ENCODE assay signal across 8 cellular contexts in genomic region chr17:41785091-41785875, GRCh38. TPM values are rescaled to one million over a fixed set of nuclear protein-coding genes. Genes with fewer than 3 reads are reported as not detected.
A peak's percentile ranks its signal among the peaks of the same experiment; 100 is the strongest.
DNase-seq lines count a peak whose midpoint lies in the region; ATAC-seq and FAIRE-seq lines count a peak whose summit lies in the region.

No MANE protein-coding gene starts in this region.

- H3K9me3 Mint-ChIP-seq in activated T-helper 2 cell treated with anti-CD3 and anti-CD28 coated beads, Interferon-gamma antibody, Interleukin-2, Interleukin-4, amounts not matched to agents 10 μg/mL and 5 μg/mL and 100 μg/mL, durations not matched to agents 14 hours and 24 hours and 36 hours: no peaks in the 10 kb centered on the region

- H3K4me1 ChIP-seq in iPS-15b (ENCODE audit: control insufficient read depth, insufficient read depth, low read length) (peaks cover 15% of the 10 kb centered on the region), small intestine (ENCODE audit: control insufficient read depth in 2 of 2, insufficient read depth in 1 of 2, low read depth in 1 of 2, low read length in 1 of 2) (peaks cover 2 to 3% of the 10 kb centered on the region in 2 donors)

- ATAC-seq in GM18520 (IDR thresholded peaks at IDR 0.05; ENCODE audit: unreplicated experiment): no peak

- peak overlapping the region; percentile 39 for H3K4me3 Mint-ChIP-seq in activated T-helper 2 cell treated with anti-CD3 and anti-CD28 coated beads, Interferon-gamma antibody, Interleukin-2, Interleukin-4, amounts not matched to agents 10 μg/mL and 5 μg/mL and 100 μg/mL, durations not matched to agents 14 hours and 24 hours and 36 hours (ENCODE audit: low read depth)

- H3K4me3 ChIP-seq in iPS-15b (ENCODE audit: low read depth, low read length) (peak overlapping the region; percentile 67), small intestine (ENCODE audit: low read depth in 1 of 2, low read length in 2 of 2) (peak overlapping the region; percentile 75 to 80)

- H3K4me1 Mint-ChIP-seq in activated T-helper 2 cell treated with anti-CD3 and anti-CD28 coated beads, Interferon-gamma antibody, Interleukin-2, Interleukin-4, amounts not matched to agents 10 μg/mL and 5 μg/mL and 100 μg/mL, durations not matched to agents 14 hours and 24 hours and 36 hours (ENCODE audit: low read depth): peaks cover 17% of the 10 kb centered on the region

- H3K36me3 ChIP-seq in iPS-15b (ENCODE audit: control insufficient read depth, insufficient read depth, low read length) (no peaks in the 10 kb centered on the region), small intestine (ENCODE audit: control insufficient read depth in 2 of 2, insufficient read depth in 2 of 2, low read length in 2 of 2) (no peaks in the 10 kb centered on the region)

- H3K27me3 ChIP-seq in iPS-15b (ENCODE audit: control insufficient read depth, insufficient read depth, low read length) (peaks cover 11% of the 10 kb centered on the region), small intestine (ENCODE audit: control insufficient read depth in 2 of 2, insufficient read depth in 2 of 2, low read length in 2 of 2) (no peaks in the 10 kb centered on the region)

- no peaks in the 10 kb centered on the region for H3K9me3 ChIP-seq in iPS-15b (ENCODE audit: control insufficient read depth, insufficient read depth, low read length)
- no peaks in the 10 kb centered on the region for H3K9me3 ChIP-seq in small intestine (ENCODE audit: control insufficient read depth, low read depth)

- no peak for FAIRE-seq in small intestine (lab: Jason Lieb, UNC)
- FAIRE-seq in GM19239 (lab: Jason Lieb, UNC): no peak

- DNase-seq in HT-29 (ENCODE audit: low spot score): peak; percentile 64
- no peak for DNase-seq in activated T-helper 2 cell treated with anti-CD3 and anti-CD28 coated beads, Interferon-gamma antibody, Interleukin-2, Interleukin-4, amounts not matched to agents 10 μg/mL and 5 μg/mL and 100 μg/mL, durations not matched to agents 14 hours and 24 hours and 36 hours (ENCODE audit: low spot score)
- peak; percentile 43 for DNase-seq in small intestine
- no peak for DNase-seq in NCI-H1694 treated with DMSO at 0.1 percent for 48 hours (lab: John Stamatoyannopoulos, UW)
- no peak for DNase-seq in GM19239 (ENCODE audit: insufficient read length, low spot score)
- DNase-seq in germinal center (ENCODE audit: low spot score): no peak

- H3K27ac Mint-ChIP-seq in activated T-helper 2 cell treated with anti-CD3 and anti-CD28 coated beads, Interferon-gamma antibody, Interleukin-2, Interleukin-4, amounts not matched to agents 10 μg/mL and 5 μg/mL and 100 μg/mL, durations not matched to agents 14 hours and 24 hours and 36 hours: no peak overlapping the region

- peaks cover 34% of the 10 kb centered on the region for H3K27me3 Mint-ChIP-seq in activated T-helper 2 cell treated with anti-CD3 and anti-CD28 coated beads, Interferon-gamma antibody, Interleukin-2, Interleukin-4, amounts not matched to agents 10 μg/mL and 5 μg/mL and 100 μg/mL, durations not matched to agents 14 hours and 24 hours and 36 hours (ENCODE audit: low read depth)

- no peaks in the 10 kb centered on the region for H3K36me3 Mint-ChIP-seq in activated T-helper 2 cell treated with anti-CD3 and anti-CD28 coated beads, Interferon-gamma antibody, Interleukin-2, Interleukin-4, amounts not matched to agents 10 μg/mL and 5 μg/mL and 100 μg/mL, durations not matched to agents 14 hours and 24 hours and 36 hours (ENCODE audit: low read depth)

- H3K27ac ChIP-seq in small intestine (ENCODE audit: low read depth in 1 of 2, low read length in 1 of 2): peak overlapping the region; percentile 98 to 100

- H3K9ac ChIP-seq in iPS-15b (ENCODE audit: low read depth, low read length): peak overlapping the region; percentile 60

- intact Hi-C loops in activated T-helper 2 cell treated with anti-CD3 and anti-CD28 coated beads, Interferon-gamma antibody, Interleukin-2, Interleukin-4, amounts not matched to agents 10 μg/mL and 5 μg/mL and 100 μg/mL, durations not matched to agents 14 hours and 24 hours and 36 hours (cut with micrococcal nuclease): no loop called here

- 4 to 9% (median 7%) methylated on average over 13 to 14 of the region's 14 CpGs for WGBS in small intestine, 3 donors

RNA-seq across cellular contexts. Expression of gene JUP, which starts 1.2 kb away (rescaled TPM):
- total RNA-seq in HT-29 (2014; rRNA removed; shearing (Covaris generic)): 477 and 498 TPM in 2 replicates
- 0.78 and 1.3 TPM in 2 replicates for total RNA-seq in activated T-helper 2 cell treated with anti-CD3 and anti-CD28 coated beads, Interferon-gamma antibody, Interleukin-2, Interleukin-4, amounts not matched to agents 10 μg/mL and 5 μg/mL and 100 μg/mL, durations not matched to agents 14 hours and 24 hours and 36 hours
- polyA plus RNA-seq in small intestine: 100 to 1,000 TPM; 122 to 316 (median 302) TPM

RNA-seq across cellular contexts. Expression of gene P3H4, which starts 26.5 kb away (rescaled TPM):
- total RNA-seq in HT-29 (2014; rRNA removed; shearing (Covaris generic)): 45.2 and 54.7 TPM in 2 replicates
- total RNA-seq in activated T-helper 2 cell treated with anti-CD3 and anti-CD28 coated beads, Interferon-gamma antibody, Interleukin-2, Interleukin-4, amounts not matched to agents 10 μg/mL and 5 μg/mL and 100 μg/mL, durations not matched to agents 14 hours and 24 hours and 36 hours: 7.8 and 8.6 TPM in 2 replicates
- polyA plus RNA-seq in small intestine: 10 to 100 TPM in 1 of 3 donors, 1 to 10 TPM in 2; 6.5 to 12.7 (median 9.7) TPM

RNA-seq across cellular contexts. Expression of gene FKBP10, which starts 27.5 kb away (rescaled TPM):
- 52.4 and 68.0 TPM in 2 replicates for total RNA-seq in HT-29 (2014; rRNA removed; shearing (Covaris generic))
- 1.3 and 1.4 TPM in 2 replicates for total RNA-seq in activated T-helper 2 cell treated with anti-CD3 and anti-CD28 coated beads, Interferon-gamma antibody, Interleukin-2, Interleukin-4, amounts not matched to agents 10 μg/mL and 5 μg/mL and 100 μg/mL, durations not matched to agents 14 hours and 24 hours and 36 hours
- 10 to 100 TPM in 1 of 3 donors, 1 to 10 TPM in 1, under 1 TPM in 1; 0.67 to 13.9 (median 3.5) TPM for polyA plus RNA-seq in small intestine

RNA-seq across cellular contexts. Expression of gene NT5C3B, which starts 50.7 kb away (rescaled TPM):
- 35.8 and 39.0 TPM in 2 replicates for total RNA-seq in HT-29 (2014; rRNA removed; shearing (Covaris generic))
- 59.9 and 62.0 TPM in 2 replicates for total RNA-seq in activated T-helper 2 cell treated with anti-CD3 and anti-CD28 coated beads, Interferon-gamma antibody, Interleukin-2, Interleukin-4, amounts not matched to agents 10 μg/mL and 5 μg/mL and 100 μg/mL, durations not matched to agents 14 hours and 24 hours and 36 hours
- 10 to 100 TPM; 10.5 to 36.0 (median 21.3) TPM for polyA plus RNA-seq in small intestine

RNA-seq across cellular contexts. Expression of gene HAP1, which starts 50.8 kb away (rescaled TPM):
- total RNA-seq in HT-29 (2014; rRNA removed; shearing (Covaris generic)): not detected in 2 replicates
- total RNA-seq in activated T-helper 2 cell treated with anti-CD3 and anti-CD28 coated beads, Interferon-gamma antibody, Interleukin-2, Interleukin-4, amounts not matched to agents 10 μg/mL and 5 μg/mL and 100 μg/mL, durations not matched to agents 14 hours and 24 hours and 36 hours: 0.11 and 0.23 TPM in 2 replicates
- under 1 TPM; 0.22 to 0.40 (median 0.27) TPM for polyA plus RNA-seq in small intestine

Comparison
In these comparisons a context has a peak if more than half of its experiments do, and no peak if none do; other contexts are left out.
1. DNase-seq: peak in HT-29 (single experiment) and small intestine (single experiment); none in activated T-helper 2 cell treated with anti-CD3 and anti-CD28 coated beads, Interferon-gamma antibody, Interleukin-2, Interleukin-4, amounts not matched to agents 10 μg/mL and 5 μg/mL and 100 μg/mL, durations not matched to agents 14 hours and 24 hours and 36 hours (single experiment), NCI-H1694 treated with DMSO at 0.1 percent for 48 hours (single experiment), GM19239 (single experiment) and germinal center (single experiment).
2. RNA of gene JUP, which starts 1.2 kb away (total RNA-seq): 477 to 498 TPM in HT-29; 0.78 to 1.3 TPM in activated T-helper 2 cell treated with anti-CD3 and anti-CD28 coated beads, Interferon-gamma antibody, Interleukin-2, Interleukin-4, amounts not matched to agents 10 μg/mL and 5 μg/mL and 100 μg/mL, durations not matched to agents 14 hours and 24 hours and 36 hours; every median in the first group is over 100 times any median in the second.
3. RNA of gene FKBP10, which starts 27.5 kb away (total RNA-seq): 52.4 to 68.0 TPM in HT-29; 1.3 to 1.4 TPM in activated T-helper 2 cell treated with anti-CD3 and anti-CD28 coated beads, Interferon-gamma antibody, Interleukin-2, Interleukin-4, amounts not matched to agents 10 μg/mL and 5 μg/mL and 100 μg/mL, durations not matched to agents 14 hours and 24 hours and 36 hours; every median in the first group is over 10 times any median in the second.